22 cellular contexts compared by ENCODE assay signal in the genomic region with DNA sequence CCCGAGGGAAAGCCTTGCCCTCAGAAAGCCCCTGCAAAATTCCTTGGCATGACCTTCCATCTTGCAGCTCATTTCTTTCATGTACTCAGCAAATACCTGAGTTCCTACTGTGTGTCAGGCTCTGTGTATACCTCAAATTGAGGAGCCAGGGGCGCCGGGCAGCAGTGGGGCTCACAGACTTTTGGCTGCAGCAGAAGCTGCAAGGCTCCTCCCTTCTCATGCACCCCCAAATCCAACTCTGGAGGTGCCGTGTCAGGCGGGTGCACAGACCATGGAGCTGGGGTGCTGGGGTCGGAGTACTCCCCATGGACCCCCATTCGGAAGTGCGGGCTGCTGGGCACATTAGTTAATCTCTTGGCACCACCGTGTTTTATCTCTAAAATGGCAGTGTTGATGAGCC.
DNase-seq lines count a peak whose midpoint lies in the region; ATAC-seq, FAIRE-seq and TF ChIP-seq lines count a peak whose summit lies in the region.
"Had no signal": no experiment of that assay in that cellular context is flagged by ENCODE, and none has a peak within 500 bp of the region (broad histone marks: within the 10 kb centered on the region; RNA-seq: fewer than 3 reads in every experiment).

No MANE protein-coding gene starts in this region.

- H3K27ac ChIP-seq in HUES64 (ENCODE audit: low read depth, low read length) (peak overlapping the region; percentile 53; the same call in 1 of the 2 replicates), astrocyte (ENCODE audit: low read depth, low read length) (peak overlapping the region; percentile 99), muscle layer of colon (ENCODE audit: low read depth, low read length) (peak overlapping the region; percentile 37), tibial artery (peak overlapping the region; percentile 67 to 81)
- H3K27ac ChIP-seq: neutrophil had no signal

- ATAC-seq in GM18907 (IDR thresholded peaks at IDR 0.05; ENCODE audit: unreplicated experiment) (no peak), GM19395 (IDR thresholded peaks at IDR 0.05; ENCODE audit: unreplicated experiment) (no peak)
- ATAC-seq: activated T-cell treated with anti-CD3 and anti-CD28 coated beads, Interleukin-2, amount 50 U/mL, for 4 hours; Panc1 had no signal

- H3K36me3 Mint-ChIP-seq in astrocyte (ENCODE audit: low read depth, unreplicated experiment): peaks cover 33% of the 10 kb centered on the region
- H3K36me3 Mint-ChIP-seq: CD4-positive, alpha-beta memory T cell had no signal

- no peak for TF ChIP-seq CTCF in astrocyte (IDR thresholded peaks at IDR 0.05; ENCODE audit: insufficient read depth, low read depth, low read length)
- TF ChIP-seq CTCF in tibial artery (IDR thresholded peaks at IDR 0.05): no peak

- WGBS in HUES64: 84% methylated on average over 9 of the region's 9 CpGs

- peaks cover 25% of the 10 kb centered on the region for H3K4me1 ChIP-seq in HUES64 (ENCODE audit: insufficient read depth, low read length)
- peaks cover 47% of the 10 kb centered on the region for H3K4me1 ChIP-seq in astrocyte (ENCODE audit: insufficient read depth, low read length)
- H3K4me1 ChIP-seq in muscle layer of colon (ENCODE audit: insufficient read depth, low read length): peaks cover 55% of the 10 kb centered on the region
- peaks cover 0 to 92% (median 58%) of the 10 kb centered on the region in 4 donors for H3K4me1 ChIP-seq in tibial artery

- DNase-seq in astrocyte (ENCODE audit: low read depth) (no peak), tibial artery (no peak), NCI-H526 treated with DMSO at 0.1 percent for 48 hours (lab: John Stamatoyannopoulos, UW) (no peak)
- DNase-seq: activated CD4-positive, alpha-beta T cell treated with anti-CD3 and anti-CD28 coated beads for 4 hours; activated naive CD4-positive, alpha-beta T cell treated with Interleukin-2 at 50 U/mL for 16 hours; activated T-cell treated with anti-CD3 and anti-CD28 coated beads, Interleukin-2, amount 50 U/mL, for 4 hours; amniotic stem cell; caudate nucleus; CD4-positive, alpha-beta memory T cell; dermis blood vessel endothelial cell; DMS 273 treated with DMSO at 0.1 percent for 48 hours; glutamatergic neuron; mammary epithelial cell; NCI-H510A treated with DMSO at 0.1 percent for 48 hours; small intestine; stimulated activated CD4-positive, alpha-beta T cell treated with anti-CD3 and anti-CD28 coated beads, Interleukin-2, amount 100 ng/mL, for 24 hours had no signal

- intact Hi-C loops in tibial artery (cut with DNase I; ENCODE audit: low total_unique reads): no loop called here

- no peak overlapping the region for H2AFZ ChIP-seq in astrocyte (ENCODE audit: low read depth, low read length)

- H3K9ac ChIP-seq in HUES64 (ENCODE audit: low read depth, low read length) (no peak overlapping the region), astrocyte (ENCODE audit: low read length) (peak overlapping the region; percentile 70), muscle layer of colon (ENCODE audit: low read length) (no peak overlapping the region)

- H3K27me3 Mint-ChIP-seq in astrocyte (ENCODE audit: low read depth, unreplicated experiment): no peaks in the 10 kb centered on the region

- FAIRE-seq in astrocyte (lab: Jason Lieb, UNC): no peak
- FAIRE-seq: small intestine had no signal

- no peak overlapping the region for H3K27ac Mint-ChIP-seq in astrocyte (ENCODE audit: unreplicated experiment)
- H3K27ac Mint-ChIP-seq: CD4-positive, alpha-beta memory T cell had no signal

- no peaks in the 10 kb centered on the region for H3K9me3 ChIP-seq in HUES64 (ENCODE audit: insufficient read depth, low read depth, low read length)
- no peaks in the 10 kb centered on the region for H3K9me3 ChIP-seq in astrocyte (ENCODE audit: insufficient read depth, low read depth, low read length)
- H3K9me3 ChIP-seq in muscle layer of colon (ENCODE audit: low read length): no peaks in the 10 kb centered on the region
- no peaks in the 10 kb centered on the region for H3K9me3 ChIP-seq in tibial artery
- H3K9me3 ChIP-seq: neutrophil had no signal

- H3K4me3 ChIP-seq in HUES64 (ENCODE audit: low read length) (peak overlapping the region; percentile 26; the same call in 1 of the 2 replicates), astrocyte (ENCODE audit: insufficient read depth, low read depth, low read length) (no peak overlapping the region), muscle layer of colon (ENCODE audit: low read depth in 1 of 2, low read length in 2 of 2) (no peak overlapping the region), tibial artery (no peak overlapping the region)

- H3K79me2 ChIP-seq in astrocyte (ENCODE audit: insufficient read depth, low read length): peaks cover 75% of the 10 kb centered on the region

- H4K20me1 ChIP-seq in astrocyte (ENCODE audit: insufficient read depth, low read length): no peaks in the 10 kb centered on the region

- H3K4me1 Mint-ChIP-seq in astrocyte (ENCODE audit: low read depth, unreplicated experiment): peaks cover 64% of the 10 kb centered on the region
- H3K4me1 Mint-ChIP-seq: CD4-positive, alpha-beta memory T cell had no signal

- peaks cover 1% of the 10 kb centered on the region for H3K9me3 Mint-ChIP-seq in astrocyte (ENCODE audit: unreplicated experiment)

- H3K27me3 ChIP-seq in HUES64 (ENCODE audit: insufficient read depth, low read length) (peaks cover 11% of the 10 kb centered on the region), astrocyte (ENCODE audit: insufficient read depth, low read length) (no peaks in the 10 kb centered on the region), muscle layer of colon (ENCODE audit: control insufficient read depth in 1 of 2, insufficient read depth in 2 of 2, low read length in 2 of 2) (no peaks in the 10 kb centered on the region), tibial artery (no peaks in the 10 kb centered on the region)
- H3K27me3 ChIP-seq: neutrophil had no signal

- H3K36me3 ChIP-seq in HUES64 (ENCODE audit: insufficient read depth, low read length) (no peaks in the 10 kb centered on the region), astrocyte (ENCODE audit: insufficient read depth, low read length) (peaks cover 15% of the 10 kb centered on the region), muscle layer of colon (ENCODE audit: insufficient read depth, low read length) (no peaks in the 10 kb centered on the region), tibial artery (no peaks in the 10 kb centered on the region)
- H3K36me3 ChIP-seq: neutrophil had no signal

- H3K4me3 Mint-ChIP-seq in astrocyte (ENCODE audit: unreplicated experiment): no peak overlapping the region
- H3K4me3 Mint-ChIP-seq: activated T-cell treated with anti-CD3 and anti-CD28 coated beads, Interleukin-2, amount 50 U/mL, for 4 hours; CD4-positive, alpha-beta memory T cell had no signal

- H3K4me2 ChIP-seq in astrocyte (ENCODE audit: low read length): peak overlapping the region; percentile 58

Comparison
In these comparisons a context has a peak if more than half of its experiments do, and no peak if none do; other contexts are left out.
1. H3K27ac ChIP-seq: peak in every context shown above with its lines; median percentile 99 in astrocyte; 74 in tibial artery; 53 in HUES64; 37 in muscle layer of colon.